Comparison of ENCODE assay signal across 9 cellular contexts in genomic region chr19:940591-941291, GRCh38. TPM values are rescaled to one million over a fixed set of nuclear protein-coding genes. Genes with fewer than 3 reads are reported as not detected.
DNase-seq lines count a peak whose midpoint lies in the region; ATAC-seq and TF ChIP-seq lines count a peak whose summit lies in the region.
"Had no signal": no experiment of that assay in that cellular context is flagged by ENCODE, and none has a peak within 500 bp of the region (broad histone marks: within the 10 kb centered on the region; RNA-seq: fewer than 3 reads in every experiment).

No MANE protein-coding gene starts in this region.

- H3K9me3 Mint-ChIP-seq in mesothelial cell of epicardium, result no peaks in the 10 kb centered on the region

- H3K4me3 Mint-ChIP-seq in mesothelial cell of epicardium, result no peak overlapping the region

- ATAC-seq in HG02938 (IDR thresholded peaks at IDR 0.05; ENCODE audit: unreplicated experiment) (no peak), GM19328 (IDR thresholded peaks at IDR 0.05; ENCODE audit: unreplicated experiment) (no peak)

- H3K27ac Mint-ChIP-seq in mesothelial cell of epicardium, result peak overlapping the region; percentile 86

- peaks cover 34% of the 10 kb centered on the region for H3K4me1 Mint-ChIP-seq in mesothelial cell of epicardium

- TF ChIP-seq CTCF in GM12873 (IDR thresholded peaks at IDR 0.05; ENCODE audit: insufficient read depth, low read depth, low read length, missing control alignments) (peak; percentile 4), mesothelial cell of epicardium (IDR thresholded peaks at IDR 0.05; ENCODE audit: unreplicated experiment) (no peak)

- peaks cover 35% of the 10 kb centered on the region for H3K36me3 Mint-ChIP-seq in mesothelial cell of epicardium

- H3K27ac ChIP-seq in cingulate gyrus (ENCODE audit: low read depth, low read length), result peak overlapping the region; percentile 54

- H3K27me3 Mint-ChIP-seq in mesothelial cell of epicardium (ENCODE audit: low read depth), result no peaks in the 10 kb centered on the region

- DNase-seq in Kasumi-1 (lab: John Stamatoyannopoulos, UW) (peak; percentile 19 to 25), mesothelial cell of epicardium (ENCODE audit: low spot score in 2 of 2, unreplicated experiment in 2 of 2) (no peak)
- peak; percentile 55 for DNase-seq in activated CD4-positive, alpha-beta T cell treated with anti-CD3 and anti-CD28 coated beads for 1 hour
- peak; percentile 66 for DNase-seq in stimulated activated naive CD4-positive, alpha-beta T cell treated with Interleukin-2 at 50 U/mL for 16 hours (lab: John Stamatoyannopoulos, UW)

RNA-seq across cellular contexts. Expression of gene ARID3A, which starts 14.9 kb away (rescaled TPM):
- total RNA-seq in mesothelial cell of epicardium, result 65.9 to 72.4 TPM (median 70.6 TPM) in 3 replicates

RNA-seq across cellular contexts. Expression of gene KISS1R, which starts 23.6 kb away (rescaled TPM):
- 1.0 to 1.5 TPM (median 1.1 TPM) in 3 replicates for total RNA-seq in mesothelial cell of epicardium

RNA-seq across cellular contexts. Expression of gene R3HDM4, which starts 27.7 kb away (rescaled TPM):
- 47.4 to 50.5 TPM (median 49.5 TPM) in 3 replicates for total RNA-seq in mesothelial cell of epicardium

RNA-seq across cellular contexts. Expression of gene WDR18, which starts 43.4 kb away (rescaled TPM):
- 59.3 to 65.2 TPM (median 59.4 TPM) in 3 replicates for total RNA-seq in mesothelial cell of epicardium

RNA-seq across cellular contexts. Expression of gene RNU6-9, which starts 47.5 kb away (rescaled TPM):
- not detected in 3 replicates for total RNA-seq in mesothelial cell of epicardium
- total RNA-seq: T-helper 2 cell treated with Interferon-gamma antibody and Interleukin-4, amounts not matched to agents 100 ng/mL and 5 ng/mL, for 36 hours had no signal

Comparison
In these comparisons a context has a peak if more than half of its experiments do, and no peak if none do; other contexts are left out.
1. DNase-seq: peak in Kasumi-1 (2 of 2), activated CD4-positive, alpha-beta T cell treated with anti-CD3 and anti-CD28 coated beads for 1 hour (single experiment) and stimulated activated naive CD4-positive, alpha-beta T cell treated with Interleukin-2 at 50 U/mL for 16 hours (single experiment); none in mesothelial cell of epicardium (0 of 2).